Comparison of ENCODE assay signal across 9 cellular contexts in the genomic region with DNA sequence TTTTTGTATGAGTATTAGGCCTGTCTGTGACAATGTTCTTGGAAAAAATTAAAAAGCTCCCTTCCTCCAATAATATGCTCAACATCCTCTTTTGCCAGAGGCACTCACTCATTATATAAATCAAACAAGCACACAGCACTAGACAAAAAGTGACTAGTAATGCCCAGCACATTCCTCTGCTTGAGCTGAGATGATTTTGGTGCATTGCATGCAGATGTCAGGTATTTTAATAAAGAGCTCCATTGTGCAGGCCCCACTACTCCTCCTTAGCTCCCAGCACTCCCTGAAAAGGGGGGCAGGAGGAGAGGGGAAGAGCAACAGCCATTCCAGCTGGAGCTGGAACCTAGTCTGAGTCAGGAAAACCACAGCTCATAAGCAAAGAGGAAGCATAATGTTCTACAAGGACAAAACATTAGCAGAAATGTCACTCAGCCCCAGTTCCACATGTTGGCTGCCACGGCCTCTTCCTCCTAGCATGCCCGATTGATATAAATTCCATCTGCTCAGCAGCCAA.
DNase-seq lines count a peak whose midpoint lies in the region; ATAC-seq and TF ChIP-seq lines count a peak whose summit lies in the region.
"Had no signal": no experiment of that assay in that cellular context is flagged by ENCODE, and none has a peak within 500 bp of the region (broad histone marks: within the 10 kb centered on the region; RNA-seq: fewer than 3 reads in every experiment).

No MANE protein-coding gene starts in this region.

- peaks cover 0 to 15% (median 2%) of the 10 kb centered on the region in 6 donors for H3K4me1 ChIP-seq in spleen

- ATAC-seq in HG02884 (IDR thresholded peaks at IDR 0.05; ENCODE audit: unreplicated experiment), result no peak

- H3K4me1 Mint-ChIP-seq in activated CD4-positive, alpha-beta memory T cell treated with anti-CD3 and anti-CD28 coated beads for 36 hours (ENCODE audit: low read depth), result no peaks in the 10 kb centered on the region

- CTCF ChIA-PET in activated CD4-positive, alpha-beta memory T cell treated with anti-CD3 and anti-CD28 coated beads for 36 hours (lab: Charles Lee), result no interaction called here

- H3K4me3 Mint-ChIP-seq in activated CD4-positive, alpha-beta memory T cell treated with anti-CD3 and anti-CD28 coated beads for 36 hours, result no peak overlapping the region
- H3K4me3 Mint-ChIP-seq: activated naive CD8-positive, alpha-beta T cell had no signal

- no peaks in the 10 kb centered on the region for H3K27me3 Mint-ChIP-seq in activated CD4-positive, alpha-beta memory T cell treated with anti-CD3 and anti-CD28 coated beads for 36 hours

- peak; percentile 90 for DNase-seq in ELR (ENCODE audit: low read depth)
- peak; percentile 62 for DNase-seq in SKM-1 (lab: John Stamatoyannopoulos, UW; ENCODE audit: unreplicated experiment)
- peak; percentile 99 for DNase-seq in foreskin melanocyte
- DNase-seq in pons (ENCODE audit: low spot score), result peak; percentile 35
- DNase-seq in NCI-H187 (lab: John Stamatoyannopoulos, UW), result no peak
- no peak for DNase-seq in activated CD4-positive, alpha-beta memory T cell treated with anti-CD3 and anti-CD28 coated beads for 36 hours
- no peak for DNase-seq in spleen

- H3K4me3 ChIP-seq in spleen, result no peak overlapping the region

- POLR2A ChIA-PET in activated CD4-positive, alpha-beta memory T cell treated with anti-CD3 and anti-CD28 coated beads for 36 hours (lab: Charles Lee), result no interaction called here

- H3K36me3 ChIP-seq in spleen, result no peaks in the 10 kb centered on the region

- H3K27me3 ChIP-seq in spleen (replicated peaks in 1 of 7), result no peaks in the 10 kb centered on the region

- no peak for TF ChIP-seq POLR2A in spleen (IDR thresholded peaks at IDR 0.05)

- intact Hi-C loops in activated CD4-positive, alpha-beta memory T cell treated with anti-CD3 and anti-CD28 coated beads for 36 hours (cut with micrococcal nuclease), result no loop called here
- intact Hi-C loops in spleen (cut with DNase I; ENCODE audit: low total_unique reads), result no loop called here

- WGBS in spleen, 5 donors, result 0 to 18% (median 6%) methylated on average over 2 of the region's 2 CpGs

- peak overlapping the region in 3 of 8 donors; percentile 12 to 30 (median 19) for H3K27ac ChIP-seq in spleen

- H3K27ac Mint-ChIP-seq in activated CD4-positive, alpha-beta memory T cell treated with anti-CD3 and anti-CD28 coated beads for 36 hours, result no peak overlapping the region
- H3K27ac Mint-ChIP-seq: activated naive CD8-positive, alpha-beta T cell had no signal

- TF ChIP-seq CTCF in spleen (IDR thresholded peaks at IDR 0.05 in 8 of 11, conservative IDR thresholded peaks at IDR 0.05 in 3 of 11), result no peak

- no peaks in the 10 kb centered on the region for H3K36me3 Mint-ChIP-seq in activated CD4-positive, alpha-beta memory T cell treated with anti-CD3 and anti-CD28 coated beads for 36 hours
- H3K36me3 Mint-ChIP-seq: activated naive CD8-positive, alpha-beta T cell had no signal

- peaks cover 6% of the 10 kb centered on the region for H3K9me3 Mint-ChIP-seq in activated CD4-positive, alpha-beta memory T cell treated with anti-CD3 and anti-CD28 coated beads for 36 hours

- H3K9me3 ChIP-seq in spleen, result no peaks in the 10 kb centered on the region

Comparison
In these comparisons a context has a peak if more than half of its experiments do, and no peak if none do; other contexts are left out.
1. DNase-seq: peak in ELR (single experiment), SKM-1 (single experiment), foreskin melanocyte (single experiment) and pons (single experiment); none in NCI-H187 (0 of 2), activated CD4-positive, alpha-beta memory T cell treated with anti-CD3 and anti-CD28 coated beads for 36 hours (single experiment) and spleen (single experiment).